ENCODE assay signal across 8 cellular contexts in the genomic region with DNA sequence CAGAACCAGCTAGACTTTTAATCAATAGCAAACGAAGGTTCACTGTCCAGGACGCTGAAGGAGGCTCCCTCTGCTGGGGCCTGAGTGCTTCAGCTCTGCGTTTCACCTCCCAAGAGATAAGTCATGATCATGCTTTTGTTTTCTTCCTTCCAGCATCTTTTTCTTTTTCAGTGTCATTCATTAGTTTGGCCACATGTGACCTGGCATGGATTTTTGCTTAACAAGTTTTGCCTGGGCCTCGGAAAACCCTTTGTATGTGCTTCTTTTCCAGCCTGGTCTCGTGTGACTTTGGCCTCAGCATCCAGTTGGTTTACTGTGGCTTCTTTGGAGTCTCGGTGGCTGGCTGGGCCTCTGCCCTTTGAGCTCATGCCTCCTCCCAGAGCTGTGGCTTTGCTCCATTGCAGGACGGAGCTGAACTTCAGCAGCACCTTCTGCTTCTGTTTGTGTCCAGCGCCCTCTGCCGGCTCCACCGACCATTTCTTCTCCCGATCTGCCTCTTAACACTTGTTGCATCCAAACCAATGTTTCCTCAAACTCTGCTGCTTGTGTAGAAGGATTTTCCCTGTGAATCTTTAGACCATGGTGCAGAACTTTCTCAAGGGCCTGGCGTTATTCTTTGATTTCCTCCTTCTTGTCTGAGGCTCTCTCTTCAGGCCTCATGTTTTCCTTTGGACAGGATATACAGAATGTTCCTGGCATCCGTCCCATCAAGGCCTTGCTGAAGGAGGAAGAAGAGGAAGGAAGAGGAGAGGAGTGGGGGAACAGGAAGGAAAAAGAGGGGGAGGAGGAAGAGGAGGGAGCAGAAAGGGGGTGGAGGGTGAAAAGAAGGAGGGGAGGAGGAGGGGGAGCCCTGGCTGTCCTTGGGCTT. TPM values are rescaled to one million over a fixed set of nuclear protein-coding genes. Genes with fewer than 3 reads are reported as not detected.
DNase-seq lines count a peak whose midpoint lies in the region; ATAC-seq, FAIRE-seq and TF ChIP-seq lines count a peak whose summit lies in the region.

No MANE protein-coding gene starts in this region.

- H3K36me3 Mint-ChIP-seq in CD4-positive, alpha-beta memory T cell, result peaks cover 22 to 43% of the 10 kb centered on the region in 2 donors
- H3K36me3 Mint-ChIP-seq in mesothelial cell of epicardium, result peaks cover 20% of the 10 kb centered on the region

- H3K4me1 ChIP-seq in CD4-positive, alpha-beta memory T cell (ENCODE audit: insufficient read depth, low read length), result no peaks in the 10 kb centered on the region

- FAIRE-seq in endometrium (lab: Jason Lieb, UNC), result peak; percentile 66

- H3K27me3 ChIP-seq in CD4-positive, alpha-beta memory T cell (ENCODE audit: insufficient read depth, low read length), result no peaks in the 10 kb centered on the region

- ATAC-seq in GM18498 (IDR thresholded peaks at IDR 0.05; ENCODE audit: unreplicated experiment), result no peak

- POLR2A ChIA-PET in CD4-positive, alpha-beta memory T cell (lab: Charles Lee; ENCODE audit: partially characterized antibody), result interaction anchor here (1.0 kb wide), 1 partner anchor 405 kb away, joined by 3 read pairs; no protein-coding TSS in a partner anchor

- peaks cover 7 to 18% (median 9%) of the 10 kb centered on the region in 4 donors for H3K4me1 Mint-ChIP-seq in CD4-positive, alpha-beta memory T cell
- peaks cover 16% of the 10 kb centered on the region for H3K4me1 Mint-ChIP-seq in mesothelial cell of epicardium

- CTCF ChIA-PET in CD4-positive, alpha-beta memory T cell (lab: Charles Lee; ENCODE audit: partially characterized antibody), result interaction anchor here (0.6 to 4.9 kb wide), 33 partner anchors 9 to 792 kb away, joined by 3 to 25 read pairs (median 4); no protein-coding TSS in a partner anchor

- H3K4me3 ChIP-seq in CD4-positive, alpha-beta memory T cell (ENCODE audit: low read length in 2 of 2), result no peak overlapping the region
- no peak overlapping the region for H3K4me3 ChIP-seq in HFF-Myc (replicated peaks; ENCODE audit: low read depth, low read length)

- no peaks in the 10 kb centered on the region for H3K9me3 Mint-ChIP-seq in CD4-positive, alpha-beta memory T cell
- H3K9me3 Mint-ChIP-seq in mesothelial cell of epicardium, result no peaks in the 10 kb centered on the region

- peaks cover 4% of the 10 kb centered on the region for H3K36me3 ChIP-seq in CD4-positive, alpha-beta memory T cell (ENCODE audit: insufficient read depth, low read length)

- H3K27me3 Mint-ChIP-seq in CD4-positive, alpha-beta memory T cell, result no peaks in the 10 kb centered on the region
- H3K27me3 Mint-ChIP-seq in mesothelial cell of epicardium (ENCODE audit: low read depth), result no peaks in the 10 kb centered on the region

- peak overlapping the region in 2 of 7 donors; percentile 25 to 52 for H3K27ac Mint-ChIP-seq in CD4-positive, alpha-beta memory T cell
- no peak overlapping the region for H3K27ac Mint-ChIP-seq in mesothelial cell of epicardium

- TF ChIP-seq CTCF in HFF-Myc (IDR thresholded peaks at IDR 0.05; ENCODE audit: low read depth, low read length, missing control alignments), result peak; percentile 78
- peak; percentile 80 for TF ChIP-seq CTCF in mesothelial cell of epicardium (IDR thresholded peaks at IDR 0.05; ENCODE audit: unreplicated experiment)

- no peaks in the 10 kb centered on the region for H3K9me3 ChIP-seq in CD4-positive, alpha-beta memory T cell (ENCODE audit: control insufficient read depth in 1 of 2, low read length in 2 of 2)

- no peak overlapping the region for H3K27ac ChIP-seq in CD4-positive, alpha-beta memory T cell (ENCODE audit: low read depth, low read length)

- intact Hi-C loops in CD4-positive, alpha-beta memory T cell (cut with micrococcal nuclease), result loop anchor here (1.0 kb wide), 4 partner anchors 103 to 590 kb away; no protein-coding TSS in a partner anchor

- peak; percentile 64 to 70 (median 68) for DNase-seq in CD4-positive, alpha-beta memory T cell
- DNase-seq in HFF-Myc (ENCODE audit: extremely low read depth, low read depth) (peak; percentile 74), NOMO-1 (lab: John Stamatoyannopoulos, UW; ENCODE audit: unreplicated experiment in 2 of 2) (peak; percentile 20 to 60), mesothelial cell of epicardium (ENCODE audit: low spot score in 2 of 2, unreplicated experiment in 2 of 2) (peak; percentile 62 to 84)
- peak; percentile 83 for DNase-seq in activated CD8-positive, alpha-beta memory T cell treated with anti-CD3 and anti-CD28 coated beads for 24 hours
- DNase-seq in stimulated activated CD8-positive, alpha-beta memory T cell treated with anti-CD3 and anti-CD28 coated beads, Interleukin-2, amount 100 ng/mL, for 48 hours (ENCODE audit: low read depth in 2 of 2), result peak; percentile 50 to 56

- peak overlapping the region in 2 of 8 donors; percentile 30 to 43 for H3K4me3 Mint-ChIP-seq in CD4-positive, alpha-beta memory T cell
- H3K4me3 Mint-ChIP-seq in mesothelial cell of epicardium, result no peak overlapping the region

RNA-seq across cellular contexts. Expression of gene HES6, which starts 23.6 kb away (rescaled TPM):
- 1 to 10 TPM in 1 of 2 experiments, under 1 TPM in 1; 0.67 to 2.1 TPM for total RNA-seq in CD4-positive, alpha-beta memory T cell
- 1 to 10 TPM in 1 of 2 donors, under 1 TPM in 1; 0.99 to 4.9 TPM for polyA plus RNA-seq in CD4-positive, alpha-beta memory T cell
- 4.2 to 5.1 TPM (median 4.3 TPM) in 3 replicates for total RNA-seq in mesothelial cell of epicardium

RNA-seq across cellular contexts. Expression of gene PER2, which starts 25.0 kb away (rescaled TPM):
- total RNA-seq in CD4-positive, alpha-beta memory T cell, result 10 to 100 TPM; 11.5 to 13.4 TPM
- polyA plus RNA-seq in CD4-positive, alpha-beta memory T cell, result 1 to 10 TPM in 1 of 2 donors, under 1 TPM in 1; 0.42 to 5.3 TPM
- 11.4 to 12.7 TPM (median 11.7 TPM) in 3 replicates for total RNA-seq in mesothelial cell of epicardium

RNA-seq across cellular contexts. Expression of gene TRAF3IP1, which starts 56.9 kb away (rescaled TPM):
- total RNA-seq in CD4-positive, alpha-beta memory T cell, result 10 to 100 TPM in 1 of 2 experiments, 1 to 10 TPM in 1; 6.8 to 11.0 TPM
- 1 to 10 TPM; 3.0 to 6.6 TPM for polyA plus RNA-seq in CD4-positive, alpha-beta memory T cell
- 17.5 to 23.2 TPM (median 21.4 TPM) in 3 replicates for total RNA-seq in mesothelial cell of epicardium

RNA-seq across cellular contexts. Expression of gene ILKAP, which starts 59.9 kb away (rescaled TPM):
- total RNA-seq in CD4-positive, alpha-beta memory T cell, result 10 to 100 TPM; 78.2 to 87.8 TPM
- polyA plus RNA-seq in CD4-positive, alpha-beta memory T cell, result 10 to 100 TPM; 44.4 to 48.3 TPM
- 48.6 to 54.0 TPM (median 50.8 TPM) in 3 replicates for total RNA-seq in mesothelial cell of epicardium
